In genomic region chr22:38734203-38735100, GRCh38 we compare ENCODE assay signal across 9 cellular contexts. TPM values are rescaled to one million over a fixed set of nuclear protein-coding genes. Genes with fewer than 3 reads are reported as not detected.
A peak's percentile ranks its signal among the peaks of the same experiment; 100 is the strongest.
DNase-seq lines count a peak whose midpoint lies in the region; ATAC-seq and TF ChIP-seq lines count a peak whose summit lies in the region.
"Had no signal": no experiment of that assay in that cellular context is flagged by ENCODE, and none has a peak within 500 bp of the region (broad histone marks: within the 10 kb centered on the region; RNA-seq: fewer than 3 reads in every experiment).

No MANE protein-coding gene starts in this region.

- DNase-seq in activated naive CD8-positive, alpha-beta T cell treated with anti-CD3 and anti-CD28 coated beads for 36 hours: no peak
- DNase-seq in stimulated activated effector memory CD8-positive, alpha-beta T cell treated with anti-CD3 and anti-CD28 coated beads, Interleukin-12 subunit alpha, Interleukin-12 subunit beta, amount 100 ng/mL, for 72 hours (ENCODE audit: low spot score in 2 of 2): no peak
- DNase-seq in central memory CD4-positive, alpha-beta T cell: no peak
- DNase-seq in MM.1S: no peak
- no peak for DNase-seq in NCI-H510A treated with DMSO at 0.1 percent for 48 hours (lab: John Stamatoyannopoulos, UW)
- DNase-seq in NCI-H1105 treated with DMSO at 0.1 percent for 48 hours (lab: John Stamatoyannopoulos, UW): no peak
- DNase-seq: activated gamma-delta T cell treated with Interleukin-2 at 50 U/mL for 16 hours had no signal

- peak overlapping the region; percentile 53; the same call in 1 of the 2 replicates for H3K27ac ChIP-seq in HEK293 (ENCODE audit: extremely low read depth, low read depth, low read length)
- peak overlapping the region; percentile 98 for H3K27ac ChIP-seq in layer of hippocampus (ENCODE audit: low read depth, low read length)
- no peak overlapping the region for H3K27ac ChIP-seq in MM.1S (ENCODE audit: low read length)

- H3K4me1 ChIP-seq in HEK293 (ENCODE audit: control insufficient read depth, insufficient read depth, low read length) (no peaks in the 10 kb centered on the region), MM.1S (ENCODE audit: low read length) (peaks cover 7% of the 10 kb centered on the region; the same call in 1 of the 2 replicates)

- H3K79me2 ChIP-seq in MM.1S (ENCODE audit: low read length): peaks cover 25% of the 10 kb centered on the region

- H3K36me3 ChIP-seq in HEK293 (ENCODE audit: control insufficient read depth in 2 of 2, insufficient read depth in 1 of 2, low read length in 2 of 2): peaks cover 21 to 96% of the 10 kb centered on the region in 2 experiments; a peak in 2 of 3 replicates
- H3K36me3 ChIP-seq in MM.1S (replicated peaks; ENCODE audit: insufficient read depth, low read length): peaks cover 9% of the 10 kb centered on the region; the same call in 1 of the 2 replicates

- no peaks in the 10 kb centered on the region for H3K9me3 Mint-ChIP-seq in activated naive CD8-positive, alpha-beta T cell treated with anti-CD3 and anti-CD28 coated beads for 36 hours
- H3K9me3 Mint-ChIP-seq in stimulated activated effector memory CD8-positive, alpha-beta T cell treated with anti-CD3 and anti-CD28 coated beads, Interleukin-12 subunit alpha, Interleukin-12 subunit beta, amount 100 ng/mL, for 72 hours: no peaks in the 10 kb centered on the region

- H3K27me3 ChIP-seq in layer of hippocampus (ENCODE audit: control insufficient read depth, insufficient read depth, low read length): no peaks in the 10 kb centered on the region
- no peaks in the 10 kb centered on the region for H3K27me3 ChIP-seq in MM.1S (replicated peaks; ENCODE audit: insufficient read depth, low read length)

- H3K9me3 ChIP-seq in HEK293 (ENCODE audit: control insufficient read depth, insufficient read depth, low read depth, low read length) (no peaks in the 10 kb centered on the region), MM.1S (replicated peaks; ENCODE audit: insufficient read depth, low read length) (no peaks in the 10 kb centered on the region)

- H3K9me2 ChIP-seq in MM.1S (replicated peaks; ENCODE audit: insufficient read depth, low read length): no peaks in the 10 kb centered on the region

- H3K4me3 ChIP-seq in HEK293 (ENCODE audit: low read depth, low read length): no peak overlapping the region
- no peak overlapping the region for H3K4me3 ChIP-seq in MM.1S (ENCODE audit: low read length)

- peak overlapping the region; percentile 0 for H3K4me3 Mint-ChIP-seq in activated naive CD8-positive, alpha-beta T cell treated with anti-CD3 and anti-CD28 coated beads for 36 hours
- H3K4me3 Mint-ChIP-seq in stimulated activated effector memory CD8-positive, alpha-beta T cell treated with anti-CD3 and anti-CD28 coated beads, Interleukin-12 subunit alpha, Interleukin-12 subunit beta, amount 100 ng/mL, for 72 hours: no peak overlapping the region

- H3K36me3 Mint-ChIP-seq in activated naive CD8-positive, alpha-beta T cell treated with anti-CD3 and anti-CD28 coated beads for 36 hours: peaks cover 21% of the 10 kb centered on the region
- peaks cover 100% of the 10 kb centered on the region for H3K36me3 Mint-ChIP-seq in stimulated activated effector memory CD8-positive, alpha-beta T cell treated with anti-CD3 and anti-CD28 coated beads, Interleukin-12 subunit alpha, Interleukin-12 subunit beta, amount 100 ng/mL, for 72 hours

- CTCF ChIA-PET in HEK293 (lab: Yijun Ruan, JAX): interaction anchor here (0.6 to 3.8 kb wide), 10 partner anchors 10 to 682 kb away, joined by 3 to 39 read pairs (median 4); no protein-coding TSS in a partner anchor

- POLR2A ChIA-PET in HEK293 (lab: Yijun Ruan, JAX): interaction anchor here (0.7 to 3.0 kb wide), 4 partner anchors 9 to 116 kb away, joined by 3 to 23 read pairs (median 4); no protein-coding TSS in a partner anchor

- peak overlapping the region; percentile 72 for H3K27ac Mint-ChIP-seq in activated naive CD8-positive, alpha-beta T cell treated with anti-CD3 and anti-CD28 coated beads for 36 hours
- H3K27ac Mint-ChIP-seq in stimulated activated effector memory CD8-positive, alpha-beta T cell treated with anti-CD3 and anti-CD28 coated beads, Interleukin-12 subunit alpha, Interleukin-12 subunit beta, amount 100 ng/mL, for 72 hours: peak overlapping the region; percentile 93

- H2AFZ ChIP-seq in MM.1S (ENCODE audit: low read length): no peak overlapping the region

- H3K9ac ChIP-seq in MM.1S (ENCODE audit: low read length): no peak overlapping the region

- TF ChIP-seq CTCF in HEK293 (tag by site-specific recombination; IDR thresholded peaks at IDR 0.05) (no peak), MM.1S (IDR thresholded peaks at IDR 0.05; ENCODE audit: low read length) (no peak)

- H3K27me3 Mint-ChIP-seq in activated naive CD8-positive, alpha-beta T cell treated with anti-CD3 and anti-CD28 coated beads for 36 hours: no peaks in the 10 kb centered on the region

- peaks cover 57% of the 10 kb centered on the region for H3F3A ChIP-seq in MM.1S (ENCODE audit: insufficient read depth, low read length)

- ATAC-seq in stimulated activated effector memory CD8-positive, alpha-beta T cell treated with anti-CD3 and anti-CD28 coated beads, Interleukin-12 subunit alpha, Interleukin-12 subunit beta, amount 100 ng/mL, for 72 hours: no peak

- no peaks in the 10 kb centered on the region for H4K20me1 ChIP-seq in MM.1S (ENCODE audit: insufficient read depth, low read length)

- H3K4me1 Mint-ChIP-seq in activated naive CD8-positive, alpha-beta T cell treated with anti-CD3 and anti-CD28 coated beads for 36 hours: peaks cover 48% of the 10 kb centered on the region
- H3K4me1 Mint-ChIP-seq in stimulated activated effector memory CD8-positive, alpha-beta T cell treated with anti-CD3 and anti-CD28 coated beads, Interleukin-12 subunit alpha, Interleukin-12 subunit beta, amount 100 ng/mL, for 72 hours: peaks cover 58% of the 10 kb centered on the region

- H3K4me2 ChIP-seq in MM.1S (ENCODE audit: low read depth, low read length): no peak overlapping the region

TF ChIP-seq in HEK293, 187 proteins besides CTCF, POLR2A, EP300 and RAD21 (continues in another document):
- TF ChIP-seq GLI4 (tag by site-specific recombination; IDR thresholded peaks at IDR 0.05): no peak
- no peak for TF ChIP-seq ZNF785 (tag by site-specific recombination; IDR thresholded peaks at IDR 0.05)
- no peak for TF ChIP-seq ZSCAN23 (tag by site-specific recombination; IDR thresholded peaks at IDR 0.05)
- no peak for TF ChIP-seq SP3 (tag by site-specific recombination; IDR thresholded peaks at IDR 0.05)
- no peak for TF ChIP-seq ZNF112 (tag by site-specific recombination; IDR thresholded peaks at IDR 0.05)
- TF ChIP-seq ZBTB10 (tag by site-specific recombination; IDR thresholded peaks at IDR 0.05): no peak
- TF ChIP-seq PRDM6 (tag by site-specific recombination; IDR thresholded peaks at IDR 0.05): no peak
- TF ChIP-seq, protein P1, sequence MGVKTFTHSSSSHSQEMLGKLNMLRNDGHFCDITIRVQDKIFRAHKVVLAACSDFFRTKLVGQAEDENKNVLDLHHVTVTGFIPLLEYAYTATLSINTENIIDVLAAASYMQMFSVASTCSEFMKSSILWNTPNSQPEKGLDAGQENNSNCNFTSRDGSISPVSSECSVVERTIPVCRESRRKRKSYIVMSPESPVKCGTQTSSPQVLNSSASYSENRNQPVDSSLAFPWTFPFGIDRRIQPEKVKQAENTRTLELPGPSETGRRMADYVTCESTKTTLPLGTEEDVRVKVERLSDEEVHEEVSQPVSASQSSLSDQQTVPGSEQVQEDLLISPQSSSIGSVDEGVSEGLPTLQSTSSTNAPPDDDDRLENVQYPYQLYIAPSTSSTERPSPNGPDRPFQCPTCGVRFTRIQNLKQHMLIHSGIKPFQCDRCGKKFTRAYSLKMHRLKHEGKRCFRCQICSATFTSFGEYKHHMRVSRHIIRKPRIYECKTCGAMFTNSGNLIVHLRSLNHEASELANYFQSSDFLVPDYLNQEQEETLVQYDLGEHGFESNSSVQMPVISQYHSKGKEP (tag by site-specific recombination; IDR thresholded peaks at IDR 0.05): no peak

RNA-seq across cellular contexts. Expression of gene SUN2, which starts 21.3 kb away (rescaled TPM):
- 10 to 100 TPM; 72.3 to 74.2 TPM for total RNA-seq in activated naive CD8-positive, alpha-beta T cell treated with anti-CD3 and anti-CD28 coated beads for 36 hours

RNA-seq across cellular contexts. Expression of gene GTPBP1, which starts 28.7 kb away (rescaled TPM):
- total RNA-seq in activated naive CD8-positive, alpha-beta T cell treated with anti-CD3 and anti-CD28 coated beads for 36 hours: 10 to 100 TPM; 82.4 TPM

RNA-seq across cellular contexts. Expression of gene JOSD1, which starts 33.7 kb away (rescaled TPM):
- 10 to 100 TPM; 79.4 to 83.7 TPM for total RNA-seq in activated naive CD8-positive, alpha-beta T cell treated with anti-CD3 and anti-CD28 coated beads for 36 hours

RNA-seq across cellular contexts. Expression of gene TOMM22, which starts 52.7 kb away (rescaled TPM):
- total RNA-seq in activated naive CD8-positive, alpha-beta T cell treated with anti-CD3 and anti-CD28 coated beads for 36 hours: 100 to 1,000 TPM; 193 to 211 TPM

RNA-seq across cellular contexts. Expression of gene DNAL4, which starts 59.5 kb away (rescaled TPM):
- total RNA-seq in activated naive CD8-positive, alpha-beta T cell treated with anti-CD3 and anti-CD28 coated beads for 36 hours: 1 to 10 TPM; 6.7 to 7.4 TPM
